ENCODE assay signal across 8 cellular contexts in the genomic region with DNA sequence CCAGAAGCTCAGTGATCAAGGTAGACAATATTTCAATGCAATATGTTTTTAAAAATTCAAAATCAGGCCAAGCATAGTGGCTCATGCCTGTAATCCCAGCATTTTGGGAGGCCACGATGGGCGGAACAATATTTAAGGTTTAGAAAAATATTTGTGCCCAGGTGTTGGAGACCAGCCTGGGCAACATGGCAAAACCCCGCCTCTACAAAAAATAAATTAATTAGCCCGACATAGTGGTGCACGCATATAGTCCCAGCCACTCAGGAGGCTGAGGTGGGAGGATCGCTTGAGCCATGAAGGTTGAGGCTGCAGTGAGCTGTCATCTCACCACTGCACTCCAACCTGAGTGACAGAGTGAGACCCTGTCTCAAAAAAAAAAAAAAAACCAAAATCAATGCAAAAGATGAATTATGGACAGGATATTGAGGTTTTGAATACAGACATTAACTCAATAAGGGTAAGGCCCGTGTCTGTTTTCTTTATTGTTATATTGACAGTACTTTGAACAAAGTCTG. TPM values are rescaled to one million over a fixed set of nuclear protein-coding genes. Genes with fewer than 3 reads are reported as not detected.
DNase-seq lines count a peak whose midpoint lies in the region; ATAC-seq, FAIRE-seq and TF ChIP-seq lines count a peak whose summit lies in the region.

No MANE protein-coding gene starts in this region.

- peaks cover 0 to 6% of the 10 kb centered on the region in 2 donors for H3K36me3 ChIP-seq in small intestine (ENCODE audit: control insufficient read depth in 2 of 2, insufficient read depth in 2 of 2, low read length in 2 of 2)

- H3K27ac Mint-ChIP-seq in H9: no peak overlapping the region
- peak overlapping the region; percentile 83 for H3K27ac Mint-ChIP-seq in activated CD4-positive, alpha-beta memory T cell treated with anti-CD3 and anti-CD28 coated beads for 36 hours

- no peak overlapping the region for H2BK120ac ChIP-seq in H9 (ENCODE audit: low read depth, low read length, poor library complexity, severe bottlenecking)

- H2BK12ac ChIP-seq in H9 (ENCODE audit: insufficient read length, low read depth, low read length): no peak overlapping the region

- H3K4ac ChIP-seq in H9 (ENCODE audit: low read depth, low read length): no peak overlapping the region

- no peak overlapping the region for H2BK20ac ChIP-seq in H9 (ENCODE audit: low read depth, low read length, poor library complexity, severe bottlenecking)

- H2BK15ac ChIP-seq in H9 (ENCODE audit: low read depth, low read length): no peak overlapping the region

- no peak overlapping the region for H3K56ac ChIP-seq in H9 (ENCODE audit: insufficient read length, low read depth, low read length)

- peaks cover 27% of the 10 kb centered on the region for H3K27me3 Mint-ChIP-seq in H9 (ENCODE audit: low read depth)
- H3K27me3 Mint-ChIP-seq in activated CD4-positive, alpha-beta memory T cell treated with anti-CD3 and anti-CD28 coated beads for 36 hours: no peaks in the 10 kb centered on the region

- H3K36me3 Mint-ChIP-seq in H9 (ENCODE audit: insufficient read depth in 1 of 3, low read depth in 3 of 3): peaks cover 3 to 11% (median 9%) of the 10 kb centered on the region in 3 experiments; a peak in 6 of 7 replicates
- peaks cover 18% of the 10 kb centered on the region for H3K36me3 Mint-ChIP-seq in activated CD4-positive, alpha-beta memory T cell treated with anti-CD3 and anti-CD28 coated beads for 36 hours

- no peak overlapping the region for H3K27ac ChIP-seq in H9 (ENCODE audit: insufficient read length, low read depth, low read length)
- peak overlapping the region; percentile 99 for H3K27ac ChIP-seq in foreskin keratinocyte
- H3K27ac ChIP-seq in small intestine (ENCODE audit: low read depth in 1 of 2, low read length in 1 of 2): peak overlapping the region; percentile 92 to 94

- no peak overlapping the region for H3K9ac ChIP-seq in H9 (ENCODE audit: extremely low read depth, insufficient read length, low read length)

- H3K4me1 Mint-ChIP-seq in H9: peaks cover 14 to 16% of the 10 kb centered on the region in 2 experiments
- H3K4me1 Mint-ChIP-seq in activated CD4-positive, alpha-beta memory T cell treated with anti-CD3 and anti-CD28 coated beads for 36 hours (ENCODE audit: low read depth): peaks cover 47% of the 10 kb centered on the region

- intact Hi-C loops in activated CD4-positive, alpha-beta memory T cell treated with anti-CD3 and anti-CD28 coated beads for 36 hours (cut with micrococcal nuclease): loop anchor here (5.0 to 10.0 kb wide), 2 partner anchors 331 to 419 kb away; a partner anchor contains a TSS

- peaks cover 2% of the 10 kb centered on the region; the same call in 1 of the 2 replicates for H3K27me3 ChIP-seq in H9 (ENCODE audit: insufficient read depth, low read length)
- no peaks in the 10 kb centered on the region for H3K27me3 ChIP-seq in foreskin keratinocyte
- no peaks in the 10 kb centered on the region for H3K27me3 ChIP-seq in small intestine (ENCODE audit: control insufficient read depth in 2 of 2, insufficient read depth in 2 of 2, low read length in 2 of 2)

- TF ChIP-seq CTCF in H9 (conservative IDR thresholded peaks at IDR 0.05): no peak
- no peak for TF ChIP-seq CTCF in foreskin keratinocyte (conservative IDR thresholded peaks at IDR 0.05)

- no peaks in the 10 kb centered on the region for H4K20me1 ChIP-seq in H9 (ENCODE audit: control insufficient read depth, insufficient read depth, insufficient read length)

- no peak overlapping the region for H4K8ac ChIP-seq in H9 (replicated peaks; ENCODE audit: insufficient read length, low read depth, low read length)

- no peak overlapping the region for H3K18ac ChIP-seq in H9 (ENCODE audit: insufficient read length, low read depth, low read length)

- peak overlapping the region; percentile 89 to 93; a peak in 4 of 5 replicates for H3K4me3 Mint-ChIP-seq in H9
- peak overlapping the region; percentile 78 for H3K4me3 Mint-ChIP-seq in activated CD4-positive, alpha-beta memory T cell treated with anti-CD3 and anti-CD28 coated beads for 36 hours

- H3K23me2 ChIP-seq in H9 (ENCODE audit: insufficient read length, low read depth, low read length, poor library complexity, severe bottlenecking): peaks cover 9% of the 10 kb centered on the region

- no peak overlapping the region for H2BK5ac ChIP-seq in H9 (ENCODE audit: insufficient read length, low read length)

- H3K79me1 ChIP-seq in H9 (ENCODE audit: insufficient read depth, low read depth, low read length, poor library complexity, severe bottlenecking): no peaks in the 10 kb centered on the region

- H3K9me3 ChIP-seq in H9 (ENCODE audit: control insufficient read depth, low read depth, low read length) (no peaks in the 10 kb centered on the region), small intestine (ENCODE audit: control insufficient read depth, low read depth) (no peaks in the 10 kb centered on the region)

- DNase-seq in H9 (no peak), foreskin keratinocyte (no peak), small intestine (no peak), DMS53 treated with DMSO at 0.1 percent for 48 hours (lab: John Stamatoyannopoulos, UW; ENCODE audit: unreplicated experiment) (no peak), NCI-H146 (lab: John Stamatoyannopoulos, UW) (no peak)
- DNase-seq in activated CD4-positive, alpha-beta memory T cell treated with anti-CD3 and anti-CD28 coated beads for 36 hours: no peak

- no peak overlapping the region for H4K5ac ChIP-seq in H9 (ENCODE audit: insufficient read length, low read depth, low read length)

- H3K9me3 Mint-ChIP-seq in H9: peaks cover 4 to 9% of the 10 kb centered on the region in 2 experiments; a peak in 4 of 5 replicates
- peaks cover 9% of the 10 kb centered on the region for H3K9me3 Mint-ChIP-seq in activated CD4-positive, alpha-beta memory T cell treated with anti-CD3 and anti-CD28 coated beads for 36 hours

- H3K23ac ChIP-seq in H9 (ENCODE audit: insufficient read length, low read depth, low read length): no peak overlapping the region

- no peak overlapping the region for H3K14ac ChIP-seq in H9 (ENCODE audit: insufficient read depth, low read length)

- H4K91ac ChIP-seq in H9 (ENCODE audit: insufficient read length, low read depth, low read length): no peak overlapping the region

- peak overlapping the region; percentile 81 for H3K4me2 ChIP-seq in H9 (ENCODE audit: insufficient read depth, insufficient read length, low read length)

- no peak overlapping the region for H2AK5ac ChIP-seq in H9 (ENCODE audit: insufficient read length, low read length)

- no peak overlapping the region for H2AFZ ChIP-seq in H9 (ENCODE audit: low read length)

- POLR2A ChIA-PET in activated CD4-positive, alpha-beta memory T cell treated with anti-CD3 and anti-CD28 coated beads for 36 hours (lab: Charles Lee): interaction anchor here (1.0 to 1.6 kb wide), 5 partner anchors 11 to 173 kb away, joined by 3 to 5 read pairs (median 3); a partner anchor contains a TSS

- CTCF ChIA-PET in activated CD4-positive, alpha-beta memory T cell treated with anti-CD3 and anti-CD28 coated beads for 36 hours (lab: Charles Lee): interaction anchor here (1.2 kb wide), 1 partner anchor 8 kb away, joined by 3 read pairs; no protein-coding TSS in a partner anchor

- ATAC-seq in foreskin keratinocyte: no peak
- ATAC-seq in GM18498 (IDR thresholded peaks at IDR 0.05; ENCODE audit: unreplicated experiment): no peak
- ATAC-seq in GM18502 (IDR thresholded peaks at IDR 0.05; ENCODE audit: poor library complexity, unreplicated experiment): no peak

- no peak for FAIRE-seq in small intestine (lab: Jason Lieb, UNC)

- no peaks in the 10 kb centered on the region for H3K79me2 ChIP-seq in H9 (ENCODE audit: insufficient read depth, low read length)

- no peak overlapping the region for H3T11ph ChIP-seq in H9 (ENCODE audit: low read length)

- no CpG with 5 or more reads among the region's 7 CpGs for WGBS in H9 (ENCODE audit: extremely low coverage, insufficient read length, low lambda C conversion rate)
- 73 to 82% (median 79%) methylated on average over 7 of the region's 7 CpGs for WGBS in small intestine, 3 donors

- H3K4me1 ChIP-seq in H9 (ENCODE audit: insufficient read depth, low read length): no peaks in the 10 kb centered on the region; the same call in 1 of the 2 replicates
- no peaks in the 10 kb centered on the region for H3K4me1 ChIP-seq in foreskin keratinocyte
- peaks cover 0 to 20% of the 10 kb centered on the region in 2 donors for H3K4me1 ChIP-seq in small intestine (ENCODE audit: control insufficient read depth in 2 of 2, insufficient read depth in 1 of 2, low read depth in 1 of 2, low read length in 1 of 2)

- H3K4me3 ChIP-seq in small intestine (ENCODE audit: low read depth in 1 of 2, low read length in 2 of 2): no peak overlapping the region

RNA-seq across cellular contexts. Expression of a gene that starts 0.9 kb away (rescaled TPM):
- 2.1 and 2.3 TPM in 2 replicates for total RNA-seq in H9 (2021)
- 10 to 100 TPM; 10.1 to 10.9 TPM for total RNA-seq in activated CD4-positive, alpha-beta memory T cell treated with anti-CD3 and anti-CD28 coated beads for 36 hours
- total RNA-seq in foreskin keratinocyte: 30.5 and 32.5 TPM in 2 replicates
- 11.3 and 12.4 TPM in 2 replicates for polyA plus RNA-seq in foreskin keratinocyte
- polyA plus RNA-seq in small intestine: 1 to 10 TPM; 4.5 to 8.8 (median 7.0) TPM

RNA-seq across cellular contexts. Expression of a gene that starts 21.0 kb away (rescaled TPM):
- total RNA-seq in H9 (2021): 1.2 and 1.9 TPM in 2 replicates
- total RNA-seq in activated CD4-positive, alpha-beta memory T cell treated with anti-CD3 and anti-CD28 coated beads for 36 hours: 1 to 10 TPM; 5.2 to 5.5 TPM
- 70.6 and 111 TPM in 2 replicates for total RNA-seq in foreskin keratinocyte
- polyA plus RNA-seq in foreskin keratinocyte: 49.0 and 65.0 TPM in 2 replicates
- polyA plus RNA-seq in small intestine: 1 to 10 TPM; 1.4 to 7.5 (median 2.0) TPM

RNA-seq across cellular contexts. Expression of a gene that starts 35.6 kb away (rescaled TPM):
- not detected in 2 replicates for total RNA-seq in H9 (2021)
- not detected for total RNA-seq in activated CD4-positive, alpha-beta memory T cell treated with anti-CD3 and anti-CD28 coated beads for 36 hours
- total RNA-seq in foreskin keratinocyte: not detected in 2 replicates
- not detected in 2 replicates for polyA plus RNA-seq in foreskin keratinocyte
- not detected for polyA plus RNA-seq in small intestine

Comparison
In these comparisons a context has a peak if more than half of its experiments do, and no peak if none do; other contexts are left out.
1. RNA of a gene that starts 21.0 kb away (total RNA-seq): 70.6 to 111 TPM in foreskin keratinocyte; 5.2 to 5.5 TPM in activated CD4-positive, alpha-beta memory T cell treated with anti-CD3 and anti-CD28 coated beads for 36 hours and 1.2 to 1.9 TPM in H9; every median in the first group is over 10 times any median in the second.